ENCODE assay signal across 12 cellular contexts in genomic region chr3:69282191-69282590, GRCh38.
DNase-seq lines count a peak whose midpoint lies in the region; ATAC-seq lines count a peak whose summit lies in the region.
"Had no signal": no experiment of that assay in that cellular context is flagged by ENCODE, and none has a peak within 500 bp of the region (broad histone marks: within the 10 kb centered on the region; RNA-seq: fewer than 3 reads in every experiment).

No MANE protein-coding gene starts in this region.

- peaks cover 3% of the 10 kb centered on the region for H3K4me1 ChIP-seq in CD4-positive, CD25-positive, alpha-beta regulatory T cell (ENCODE audit: control insufficient read depth, insufficient read depth, low read length, poor library complexity, severe bottlenecking)
- H3K4me1 ChIP-seq: colonic mucosa had no signal

- H3K4me3 Mint-ChIP-seq in CD4-positive, CD25-positive, alpha-beta regulatory T cell = no peak overlapping the region
- H3K4me3 Mint-ChIP-seq in T-helper 1 cell treated with Interleukin-12 subunit alpha and Interleukin-12 subunit beta and Interleukin-4 antibody, amounts not matched to agents 30 μg/mL and 1 μg/mL, for 36 hours = no peak overlapping the region

- H3K4me3 ChIP-seq in CD4-positive, CD25-positive, alpha-beta regulatory T cell (ENCODE audit: low read depth, low read length) = no peak overlapping the region
- H3K4me3 ChIP-seq: colonic mucosa, SK-N-MC had no signal

- H3K27me3 ChIP-seq in CD4-positive, CD25-positive, alpha-beta regulatory T cell (ENCODE audit: control insufficient read depth, insufficient read depth, low read length) = no peaks in the 10 kb centered on the region
- H3K27me3 ChIP-seq: colonic mucosa had no signal

- no peaks in the 10 kb centered on the region for H3K9me3 Mint-ChIP-seq in CD4-positive, CD25-positive, alpha-beta regulatory T cell
- H3K9me3 Mint-ChIP-seq in T-helper 1 cell treated with Interleukin-12 subunit alpha and Interleukin-12 subunit beta and Interleukin-4 antibody, amounts not matched to agents 30 μg/mL and 1 μg/mL, for 36 hours = no peaks in the 10 kb centered on the region

- peaks cover 6 to 7% (median 6%) of the 10 kb centered on the region in 4 donors for H3K4me1 Mint-ChIP-seq in CD4-positive, CD25-positive, alpha-beta regulatory T cell
- peaks cover 9% of the 10 kb centered on the region for H3K4me1 Mint-ChIP-seq in T-helper 1 cell treated with Interleukin-12 subunit alpha and Interleukin-12 subunit beta and Interleukin-4 antibody, amounts not matched to agents 30 μg/mL and 1 μg/mL, for 36 hours (ENCODE audit: low read depth)

- H3K27me3 Mint-ChIP-seq in CD4-positive, CD25-positive, alpha-beta regulatory T cell = no peaks in the 10 kb centered on the region
- H3K27me3 Mint-ChIP-seq in T-helper 1 cell treated with Interleukin-12 subunit alpha and Interleukin-12 subunit beta and Interleukin-4 antibody, amounts not matched to agents 30 μg/mL and 1 μg/mL, for 36 hours (ENCODE audit: low read depth) = no peaks in the 10 kb centered on the region

- no peaks in the 10 kb centered on the region for H3K36me3 Mint-ChIP-seq in CD4-positive, CD25-positive, alpha-beta regulatory T cell
- H3K36me3 Mint-ChIP-seq in T-helper 1 cell treated with Interleukin-12 subunit alpha and Interleukin-12 subunit beta and Interleukin-4 antibody, amounts not matched to agents 30 μg/mL and 1 μg/mL, for 36 hours (ENCODE audit: low read depth) = no peaks in the 10 kb centered on the region

- H3K27ac ChIP-seq in CD4-positive, CD25-positive, alpha-beta regulatory T cell (ENCODE audit: insufficient read depth, low read length, poor library complexity, severe bottlenecking) = no peak overlapping the region
- H3K27ac ChIP-seq: colonic mucosa, SK-N-MC had no signal

- peak overlapping the region in 2 of 3 donors; percentile 12 to 47 for H3K27ac Mint-ChIP-seq in CD4-positive, CD25-positive, alpha-beta regulatory T cell
- H3K27ac Mint-ChIP-seq in T-helper 1 cell treated with Interleukin-12 subunit alpha and Interleukin-12 subunit beta and Interleukin-4 antibody, amounts not matched to agents 30 μg/mL and 1 μg/mL, for 36 hours = peak overlapping the region; percentile 27

- no peaks in the 10 kb centered on the region for H3K9me3 ChIP-seq in CD4-positive, CD25-positive, alpha-beta regulatory T cell (ENCODE audit: control insufficient read depth in 2 of 2, low read length in 2 of 2)
- H3K9me3 ChIP-seq: colonic mucosa had no signal

- H3K36me3 ChIP-seq in CD4-positive, CD25-positive, alpha-beta regulatory T cell (ENCODE audit: control insufficient read depth, insufficient read depth, low read length) = no peaks in the 10 kb centered on the region
- H3K36me3 ChIP-seq: colonic mucosa had no signal

- DNase-seq in CD4-positive, CD25-positive, alpha-beta regulatory T cell = peak in 2 of 3 donors; percentile 2 to 54
- DNase-seq in activated naive CD8-positive, alpha-beta T cell treated with anti-CD3 and anti-CD28 coated beads, Interleukin-2, amount 50 U/mL, for 16 hours (ENCODE audit: low read depth, low spot score) = peak; percentile 43
- DNase-seq in stimulated activated CD4-positive, alpha-beta T cell treated with anti-CD3 and anti-CD28 coated beads, Interleukin-12 subunit alpha, Interleukin-12 subunit beta, amount 100 ng/mL, for 4 hours = peak; percentile 64
- no peak for DNase-seq in SW 1271 (lab: John Stamatoyannopoulos, UW)
- DNase-seq in NCI-H2171 treated with DMSO at 0.1 percent for 48 hours (lab: John Stamatoyannopoulos, UW) = no peak
- DNase-seq: C1 segment of cervical spinal cord, colonic mucosa, NCI-H187 treated with DMSO at 0.1 percent for 48 hours had no signal

- peak in 1 of 2 donors; percentile 52 for ATAC-seq in CD4-positive, CD25-positive, alpha-beta regulatory T cell (ENCODE audit: low read depth in 2 of 2)
- ATAC-seq in HG03520 (IDR thresholded peaks at IDR 0.05; ENCODE audit: unreplicated experiment) = no peak
- ATAC-seq in HG02588 (IDR thresholded peaks at IDR 0.05; ENCODE audit: unreplicated experiment) = no peak

Comparison
In these comparisons a context has a peak if more than half of its experiments do, and no peak if none do; other contexts are left out.
1. DNase-seq: peak in CD4-positive, CD25-positive, alpha-beta regulatory T cell (2 of 3), activated naive CD8-positive, alpha-beta T cell treated with anti-CD3 and anti-CD28 coated beads, Interleukin-2, amount 50 U/mL, for 16 hours (single experiment) and stimulated activated CD4-positive, alpha-beta T cell treated with anti-CD3 and anti-CD28 coated beads, Interleukin-12 subunit alpha, Interleukin-12 subunit beta, amount 100 ng/mL, for 4 hours (single experiment); none in SW 1271 (0 of 2) and NCI-H2171 treated with DMSO at 0.1 percent for 48 hours (single experiment).